20 cellular contexts compared by ENCODE assay signal in genomic region chrX:151336809-151337208, GRCh38.
DNase-seq lines count a peak whose midpoint lies in the region; ATAC-seq, FAIRE-seq and TF ChIP-seq lines count a peak whose summit lies in the region.
"Had no signal": no experiment of that assay in that cellular context is flagged by ENCODE, and none has a peak within 500 bp of the region (broad histone marks: within the 10 kb centered on the region; RNA-seq: fewer than 3 reads in every experiment).

No MANE protein-coding gene starts in this region.

- H3K4me2 ChIP-seq in HepG2 (ENCODE audit: low read depth, low read length), result no peak overlapping the region
- H3K4me2 ChIP-seq: A549; BLaER1 treated with 17β-estradiol and CSF1 and Interleukin-3, amounts not matched to agents 10 nM and 100 nM had no signal

- H3K9me3 ChIP-seq in liver (ENCODE audit: control insufficient read depth in 4 of 4, low read length in 3 of 4), result no peaks in the 10 kb centered on the region
- no peaks in the 10 kb centered on the region for H3K9me3 ChIP-seq in HepG2 (ENCODE audit: low read length)
- H3K9me3 ChIP-seq: A549; BLaER1 treated with 17β-estradiol and CSF1 and Interleukin-3, amounts not matched to agents 10 nM and 100 nM; Caco-2 had no signal

- H4K20me1 ChIP-seq in HepG2 (ENCODE audit: insufficient read depth, low read length), result no peaks in the 10 kb centered on the region

- in situ Hi-C loops in HepG2 (cut with HindIII; ENCODE audit: extremely low pct_ligation_motif_present, low pct_unique_long_range_greater_than_20kb), result no loop called here

- H3K27me3 ChIP-seq in liver (ENCODE audit: control insufficient read depth in 4 of 4, insufficient read depth in 4 of 4, low read length in 3 of 4) (no peaks in the 10 kb centered on the region), HepG2 (ENCODE audit: control insufficient read depth in 1 of 2, insufficient read depth in 2 of 2, low read length in 2 of 2) (no peaks in the 10 kb centered on the region)

- TF ChIP-seq RAD21 in liver (IDR thresholded peaks at IDR 0.05) (no peak), HepG2 (CRISPR knock-in tag; IDR thresholded peaks at IDR 0.05) (no peak)

- FAIRE-seq in HepG2 (lab: Jason Lieb, UNC), result no peak
- FAIRE-seq: A549, D721Med, G401.6, GM12891, GM19239 had no signal

- CTCF ChIA-PET in HepG2 (lab: Yijun Ruan, JAX; ENCODE audit: low intra/inter-chr PET ratio, low total read pairs), result no interaction called here

- DNase-seq in HepG2 (ENCODE audit: low spot score), result no peak
- DNase-seq in left lobe of liver (ENCODE audit: low spot score), result no peak
- no peak for DNase-seq in SHP77 (lab: John Stamatoyannopoulos, UW)
- DNase-seq in MV-4-11 (lab: John Stamatoyannopoulos, UW), result no peak
- DNase-seq: AML-193; Caco-2; Calu3; CD4-positive, alpha-beta T cell; CD8-positive, alpha-beta T cell; DMS79 treated with DMSO at 0.1 percent for 48 hours; GF-D8 had no signal

- no peak for TF ChIP-seq CTCF in liver (IDR thresholded peaks at IDR 0.05; ENCODE audit: low read depth, low read length, missing input control)
- TF ChIP-seq CTCF in HepG2 (CRISPR knock-in tag; IDR thresholded peaks at IDR 0.05), result no peak

- H3K27ac ChIP-seq in liver (ENCODE audit: low read depth in 1 of 2, low read length in 2 of 2) (no peak overlapping the region), HepG2 (ENCODE audit: extremely low read length, insufficient read depth, low read length) (no peak overlapping the region)
- H3K27ac ChIP-seq: 22Rv1; A549; BLaER1 treated with 17β-estradiol and CSF1 and Interleukin-3, amounts not matched to agents 10 nM and 100 nM; C4-2B had no signal

- H3K4me3 ChIP-seq in liver (ENCODE audit: low read depth in 1 of 3, low read length in 3 of 3), result no peak overlapping the region
- no peak overlapping the region for H3K4me3 ChIP-seq in HepG2 (replicated peaks in 1 of 3; ENCODE audit: insufficient read depth in 1 of 3, low read depth in 2 of 3, low read length in 3 of 3)
- H3K4me3 ChIP-seq: A549; BLaER1 treated with 17β-estradiol and CSF1 and Interleukin-3, amounts not matched to agents 10 nM and 100 nM had no signal

- TF ChIP-seq EP300 in HepG2 (IDR thresholded peaks at IDR 0.05; ENCODE audit: low read depth in 2 of 2, low read length in 2 of 2) (no peak), HepG2 (CRISPR knock-in tag; IDR thresholded peaks at IDR 0.05; ENCODE audit: borderline replicate concordance) (no peak)

- no peak for ATAC-seq in HepG2
- ATAC-seq in left lobe of liver, result peak; percentile 70
- ATAC-seq: A549; CD8-positive, alpha-beta T cell had no signal

- no peak for TF ChIP-seq POLR2A in HepG2 (IDR thresholded peaks at IDR 0.05; ENCODE audit: insufficient read depth in 1 of 2, low read depth in 2 of 2, low read length in 2 of 2)

- POLR2A ChIA-PET in HepG2 (lab: Yijun Ruan, JAX), result no interaction called here

- no peaks in the 10 kb centered on the region for H3K79me2 ChIP-seq in HepG2 (ENCODE audit: insufficient read depth, low read length)

- H3K4me1 ChIP-seq in liver (ENCODE audit: control insufficient read depth in 4 of 4, insufficient read depth in 4 of 4, low read length in 3 of 4) (peaks cover 0 to 7% (median 3%) of the 10 kb centered on the region in 4 donors), HepG2 (ENCODE audit: insufficient read depth, low read length) (no peaks in the 10 kb centered on the region)
- H3K4me1 ChIP-seq: A549; BLaER1 treated with 17β-estradiol and CSF1 and Interleukin-3, amounts not matched to agents 10 nM and 100 nM; Caco-2 had no signal

- H3K36me3 ChIP-seq in liver (ENCODE audit: control insufficient read depth in 4 of 4, insufficient read depth in 3 of 4, low read depth in 1 of 4, low read length in 3 of 4), result no peaks in the 10 kb centered on the region
- H3K36me3 ChIP-seq in HepG2 (replicated peaks in 1 of 2; ENCODE audit: control insufficient read depth in 1 of 2, insufficient read depth in 2 of 2, low read length in 2 of 2), result no peaks in the 10 kb centered on the region
- H3K36me3 ChIP-seq: BLaER1 treated with 17β-estradiol and CSF1 and Interleukin-3, amounts not matched to agents 10 nM and 100 nM had no signal

- H3K9ac ChIP-seq in liver (ENCODE audit: low read depth in 1 of 2, low read length in 2 of 2), result no peak overlapping the region
- no peak overlapping the region for H3K9ac ChIP-seq in HepG2 (ENCODE audit: insufficient read depth, low read depth, low read length)
- H3K9ac ChIP-seq: BLaER1 treated with 17β-estradiol and CSF1 and Interleukin-3, amounts not matched to agents 10 nM and 100 nM had no signal

- intact Hi-C loops in HepG2 (cut with micrococcal nuclease; ENCODE audit: unreplicated experiment), result no loop called here

- H2AFZ ChIP-seq in HepG2 (ENCODE audit: low read length), result no peak overlapping the region

- no TSS peak for BruUV-seq in HepG2 (replicated peaks; lab: Mats Ljungman, UMichigan)

TF ChIP-seq in liver, 16 proteins besides CTCF, POLR2A, EP300 and RAD21 (continues in another document):
- TF ChIP-seq ATF3 (IDR thresholded peaks at IDR 0.05) (no peak), RXRA (IDR thresholded peaks at IDR 0.05) (peak; percentile 34 to 41), HNF4A (conservative IDR thresholded peaks at IDR 0.05) (peak in 1 of 2 donors; percentile 24), ZBTB33 (IDR thresholded peaks at IDR 0.05) (no peak), TAF1 (conservative IDR thresholded peaks at IDR 0.05) (no peak), NR2F2 (IDR thresholded peaks at IDR 0.05) (no peak), YY1 (IDR thresholded peaks at IDR 0.05) (no peak), SP1 (IDR thresholded peaks at IDR 0.05) (no peak)

TF ChIP-seq in HepG2, 621 proteins besides CTCF, POLR2A, EP300 and RAD21:
- TF ChIP-seq ZBED4 (CRISPR knock-in tag; IDR thresholded peaks at IDR 0.05; ENCODE audit: borderline replicate concordance), result no peak
- no peak for TF ChIP-seq FOXM1 (CRISPR knock-in tag; IDR thresholded peaks at IDR 0.05)
- no peak for TF ChIP-seq MBNL3 (CRISPR knock-in tag; conservative IDR thresholded peaks at IDR 0.05)
